Comparison of ENCODE assay signal across 8 cellular contexts in genomic region chr6:107956586-107957164, GRCh38. TPM values are rescaled to one million over a fixed set of nuclear protein-coding genes. Genes with fewer than 3 reads are reported as not detected.
DNase-seq lines count a peak whose midpoint lies in the region; ATAC-seq lines count a peak whose summit lies in the region.

No MANE protein-coding gene starts in this region.

- H3K27ac ChIP-seq in subcutaneous abdominal adipose tissue (ENCODE audit: low read depth, low read length), result peak overlapping the region; percentile 88

- H3K9me3 Mint-ChIP-seq in activated naive CD8-positive, alpha-beta T cell treated with anti-CD3 and anti-CD28 coated beads for 36 hours, result no peaks in the 10 kb centered on the region

- no peak for ATAC-seq in GM21529 (IDR thresholded peaks at IDR 0.05; ENCODE audit: unreplicated experiment)

- no peaks in the 10 kb centered on the region for H3K9me3 ChIP-seq in MG63
- H3K9me3 ChIP-seq in iPS-18c (ENCODE audit: control insufficient read depth, insufficient read depth, low read length), result peaks cover 6% of the 10 kb centered on the region
- no peaks in the 10 kb centered on the region for H3K9me3 ChIP-seq in subcutaneous abdominal adipose tissue (ENCODE audit: control insufficient read depth in 5 of 5, low read length in 5 of 5)

- intact Hi-C loops in posterior cingulate gyrus (cut with DNase I), result no loop called here

- H3K36me3 ChIP-seq in MG63 (peaks cover 10% of the 10 kb centered on the region), subcutaneous abdominal adipose tissue (ENCODE audit: control insufficient read depth in 5 of 5, insufficient read depth in 5 of 5, low read length in 5 of 5) (no peaks in the 10 kb centered on the region)

- no peaks in the 10 kb centered on the region for H3K27me3 Mint-ChIP-seq in activated naive CD8-positive, alpha-beta T cell treated with anti-CD3 and anti-CD28 coated beads for 36 hours

- H3K4me3 ChIP-seq in MG63 (peak overlapping the region; percentile 73), iPS-18c (ENCODE audit: insufficient read depth, low read depth, low read length) (peak overlapping the region; percentile 93), subcutaneous abdominal adipose tissue (ENCODE audit: low read depth in 1 of 5, low read length in 5 of 5) (peak overlapping the region; percentile 95 to 99 (median 97))

- DNase-seq in EL, result peak; percentile 31
- no peak for DNase-seq in MG63
- no peak for DNase-seq in activated naive CD8-positive, alpha-beta T cell treated with anti-CD3 and anti-CD28 coated beads for 36 hours
- DNase-seq in posterior cingulate gyrus, result no peak
- DNase-seq in stimulated activated naive CD4-positive, alpha-beta T cell treated with Interleukin-2 at 50 U/mL for 16 hours (lab: John Stamatoyannopoulos, UW), result no peak

- peak overlapping the region; percentile 98 for H3K27ac Mint-ChIP-seq in activated naive CD8-positive, alpha-beta T cell treated with anti-CD3 and anti-CD28 coated beads for 36 hours

- peak overlapping the region; percentile 97 for H3K4me3 Mint-ChIP-seq in activated naive CD8-positive, alpha-beta T cell treated with anti-CD3 and anti-CD28 coated beads for 36 hours

- peak overlapping the region; percentile 84 to 95 (median 92) for H3K9ac ChIP-seq in subcutaneous abdominal adipose tissue (ENCODE audit: low read length in 5 of 5)

- H3K4me1 ChIP-seq in subcutaneous abdominal adipose tissue (ENCODE audit: control insufficient read depth in 5 of 5, insufficient read depth in 5 of 5, low read length in 5 of 5), result peaks cover 0 to 35% (median 31%) of the 10 kb centered on the region in 5 donors

- peaks cover 30% of the 10 kb centered on the region for H3K36me3 Mint-ChIP-seq in activated naive CD8-positive, alpha-beta T cell treated with anti-CD3 and anti-CD28 coated beads for 36 hours

- no peaks in the 10 kb centered on the region for H3K27me3 ChIP-seq in MG63
- H3K27me3 ChIP-seq in subcutaneous abdominal adipose tissue (ENCODE audit: control insufficient read depth in 5 of 5, insufficient read depth in 4 of 5, low read length in 5 of 5), result no peaks in the 10 kb centered on the region

- H3K4me1 Mint-ChIP-seq in activated naive CD8-positive, alpha-beta T cell treated with anti-CD3 and anti-CD28 coated beads for 36 hours, result peaks cover 26% of the 10 kb centered on the region

RNA-seq across cellular contexts. Expression of gene SEC63, which starts 1.3 kb away (rescaled TPM):
- 7.0 and 19.2 TPM in 2 replicates for total RNA-seq in MG63 (2014; rRNA removed; shearing (Covaris generic); ENCODE audit: low replicate concordance)
- total RNA-seq in activated naive CD8-positive, alpha-beta T cell treated with anti-CD3 and anti-CD28 coated beads for 36 hours, result 100 to 1,000 TPM in 1 of 2 experiments, 10 to 100 TPM in 1; 91.9 to 105 TPM
